25 cellular contexts compared by ENCODE assay signal in genomic region chr12:830111-830867, GRCh38.
A peak's percentile ranks its signal among the peaks of the same experiment; 100 is the strongest.
DNase-seq lines count a peak whose midpoint lies in the region; ATAC-seq and TF ChIP-seq lines count a peak whose summit lies in the region.
"Had no signal": no experiment of that assay in that cellular context is flagged by ENCODE, and none has a peak within 500 bp of the region (broad histone marks: within the 10 kb centered on the region; RNA-seq: fewer than 3 reads in every experiment).

No MANE protein-coding gene starts in this region.

- no peak overlapping the region for H3K27ac ChIP-seq in mammary epithelial cell (ENCODE audit: insufficient read depth, low read depth, low read length)
- no peak overlapping the region for H3K27ac ChIP-seq in testis
- H3K27ac ChIP-seq: GM23248, SJSA1 had no signal

- H3K27me3 ChIP-seq in Caco-2 (replicated peaks; ENCODE audit: control insufficient read depth, insufficient read depth, low read length) (no peaks in the 10 kb centered on the region), mammary epithelial cell (ENCODE audit: insufficient read depth, low read length) (no peaks in the 10 kb centered on the region), testis (no peaks in the 10 kb centered on the region)
- H3K27me3 ChIP-seq: BE2C, MG63, SJSA1 had no signal

- H3K9ac ChIP-seq in mammary epithelial cell (ENCODE audit: insufficient read depth, low read length): no peak overlapping the region
- H3K9ac ChIP-seq: GM23248 had no signal

- no peak for DNase-seq in activated CD8-positive, alpha-beta T cell treated with anti-CD3 and anti-CD28 coated beads for 36 hours
- no peak for DNase-seq in activated CD8-positive, alpha-beta T cell treated with anti-CD3 and anti-CD28 coated beads, Interleukin-2, amount 10 ng/mL, durations not matched to agents 7 days and 5 days
- no peak for DNase-seq in Caco-2
- DNase-seq in mammary epithelial cell: no peak
- DNase-seq in progenitor cell of endocrine pancreas (ENCODE audit: low spot score, unreplicated experiment): no peak
- DNase-seq in testis: no peak
- DNase-seq in AG08395 (ENCODE audit: low spot score): no peak
- DNase-seq: 8988T; BE2C; CD4-positive, alpha-beta T cell; COR-L47; DND-41; GM23248; H9; HFFc6; Karpas-422; MG63; NCI-H1417; NCI-H1694 treated with DMSO at 0.1 percent for 48 hours; NCI-H2081 treated with DMSO at 0.1 percent for 48 hours; NCI-H446; NCI-H526 treated with DMSO at 0.1 percent for 48 hours had no signal

- no peaks in the 10 kb centered on the region for H3K27me3 Mint-ChIP-seq in activated CD8-positive, alpha-beta T cell treated with anti-CD3 and anti-CD28 coated beads for 36 hours
- no peaks in the 10 kb centered on the region for H3K27me3 Mint-ChIP-seq in activated CD8-positive, alpha-beta T cell treated with anti-CD3 and anti-CD28 coated beads, Interleukin-2, amount 10 ng/mL, durations not matched to agents 7 days and 5 days (ENCODE audit: low read depth)
- H3K27me3 Mint-ChIP-seq in Caco-2 (ENCODE audit: insufficient read depth, unreplicated experiment) (no peaks in the 10 kb centered on the region), progenitor cell of endocrine pancreas (no peaks in the 10 kb centered on the region)
- H3K27me3 Mint-ChIP-seq: CD4-positive, alpha-beta T cell had no signal

- CTCF ChIA-PET in activated CD8-positive, alpha-beta T cell treated with anti-CD3 and anti-CD28 coated beads for 36 hours (lab: Charles Lee): interaction anchor here (6.6 kb wide), 1 partner anchor 14 kb away, joined by 32 read pairs; no protein-coding TSS in a partner anchor
- CTCF ChIA-PET in activated CD8-positive, alpha-beta T cell treated with anti-CD3 and anti-CD28 coated beads, Interleukin-2, amount 10 ng/mL, durations not matched to agents 7 days and 5 days (lab: Charles Lee): no interaction called here
- CTCF ChIA-PET in Caco-2 (lab: Charles Lee): no interaction called here
- CTCF ChIA-PET in mammary epithelial cell (lab: Charles Lee; ENCODE audit: low non-redundant PET): interaction anchor here (0.6 kb wide), 1 partner anchor 119 kb away, joined by 3 read pairs; no protein-coding TSS in a partner anchor

- no peak for ATAC-seq in activated CD8-positive, alpha-beta T cell treated with anti-CD3 and anti-CD28 coated beads for 36 hours
- no peak for ATAC-seq in activated CD8-positive, alpha-beta T cell treated with anti-CD3 and anti-CD28 coated beads, Interleukin-2, amount 10 ng/mL, durations not matched to agents 7 days and 5 days
- ATAC-seq: GM12878, Right ventricle myocardium inferior had no signal

- H3K4me3 Mint-ChIP-seq in activated CD8-positive, alpha-beta T cell treated with anti-CD3 and anti-CD28 coated beads for 36 hours: no peak overlapping the region
- no peak overlapping the region for H3K4me3 Mint-ChIP-seq in activated CD8-positive, alpha-beta T cell treated with anti-CD3 and anti-CD28 coated beads, Interleukin-2, amount 10 ng/mL, durations not matched to agents 7 days and 5 days
- H3K4me3 Mint-ChIP-seq in Caco-2 (ENCODE audit: unreplicated experiment) (no peak overlapping the region), progenitor cell of endocrine pancreas (ENCODE audit: low read depth) (no peak overlapping the region)
- H3K4me3 Mint-ChIP-seq: CD4-positive, alpha-beta T cell; H9; HFFc6 had no signal

- H2AFZ ChIP-seq in mammary epithelial cell (ENCODE audit: low read depth, low read length): no peak overlapping the region
- H2AFZ ChIP-seq: GM23248 had no signal

- H3K36me3 ChIP-seq in Caco-2 (ENCODE audit: control insufficient read depth, insufficient read depth, low read length) (peaks cover 3% of the 10 kb centered on the region; the same call in 1 of the 2 replicates), mammary epithelial cell (ENCODE audit: insufficient read depth, low read length) (peaks cover 24% of the 10 kb centered on the region), testis (ENCODE audit: low read depth, missing control alignments) (no peaks in the 10 kb centered on the region)

- H3K27ac Mint-ChIP-seq in activated CD8-positive, alpha-beta T cell treated with anti-CD3 and anti-CD28 coated beads for 36 hours: peak overlapping the region; percentile 20
- H3K27ac Mint-ChIP-seq in activated CD8-positive, alpha-beta T cell treated with anti-CD3 and anti-CD28 coated beads, Interleukin-2, amount 10 ng/mL, durations not matched to agents 7 days and 5 days: no peak overlapping the region
- H3K27ac Mint-ChIP-seq in Caco-2 (ENCODE audit: unreplicated experiment) (no peak overlapping the region), progenitor cell of endocrine pancreas (peak overlapping the region; percentile 19)
- H3K27ac Mint-ChIP-seq: CD4-positive, alpha-beta T cell; H9 had no signal

- no peaks in the 10 kb centered on the region for H3K9me3 Mint-ChIP-seq in activated CD8-positive, alpha-beta T cell treated with anti-CD3 and anti-CD28 coated beads for 36 hours
- H3K9me3 Mint-ChIP-seq in activated CD8-positive, alpha-beta T cell treated with anti-CD3 and anti-CD28 coated beads, Interleukin-2, amount 10 ng/mL, durations not matched to agents 7 days and 5 days (ENCODE audit: insufficient read depth): no peaks in the 10 kb centered on the region
- H3K9me3 Mint-ChIP-seq in Caco-2 (ENCODE audit: unreplicated experiment) (no peaks in the 10 kb centered on the region), progenitor cell of endocrine pancreas (ENCODE audit: low read depth) (no peaks in the 10 kb centered on the region)
- H3K9me3 Mint-ChIP-seq: CD4-positive, alpha-beta T cell; H9; HFFc6 had no signal

- peaks cover 32% of the 10 kb centered on the region for H3K36me3 Mint-ChIP-seq in activated CD8-positive, alpha-beta T cell treated with anti-CD3 and anti-CD28 coated beads for 36 hours (ENCODE audit: low read depth)
- peaks cover 60% of the 10 kb centered on the region for H3K36me3 Mint-ChIP-seq in activated CD8-positive, alpha-beta T cell treated with anti-CD3 and anti-CD28 coated beads, Interleukin-2, amount 10 ng/mL, durations not matched to agents 7 days and 5 days (ENCODE audit: low read depth)
- peaks cover 41% of the 10 kb centered on the region for H3K36me3 Mint-ChIP-seq in Caco-2 (ENCODE audit: insufficient read depth, unreplicated experiment)
- peaks cover 27% of the 10 kb centered on the region for H3K36me3 Mint-ChIP-seq in progenitor cell of endocrine pancreas (ENCODE audit: insufficient read depth)

- dilution Hi-C loops in mammary epithelial cell (cut with HindIII; ENCODE audit: low sequenced_read_pairs): no loop called here

- intact Hi-C loops in activated CD8-positive, alpha-beta T cell treated with anti-CD3 and anti-CD28 coated beads for 36 hours (cut with micrococcal nuclease): no loop called here
- intact Hi-C loops in Caco-2 (cut with micrococcal nuclease; ENCODE audit: unreplicated experiment): no loop called here
- intact Hi-C loops in mammary epithelial cell (cut with micrococcal nuclease): no loop called here
- intact Hi-C loops in testis (cut with DNase I; ENCODE audit: low total_unique reads): no loop called here

- no peaks in the 10 kb centered on the region for H3K4me1 ChIP-seq in Caco-2
- no peaks in the 10 kb centered on the region for H3K4me1 ChIP-seq in mammary epithelial cell (ENCODE audit: insufficient read depth, low read length)
- no peaks in the 10 kb centered on the region for H3K4me1 ChIP-seq in testis
- H3K4me1 ChIP-seq: BE2C, SJSA1 had no signal

- BruUV-seq in Caco-2 (replicated peaks; lab: Mats Ljungman, UMichigan): TSS peak; percentile 5
- BruUV-seq in mammary epithelial cell (replicated peaks; lab: Mats Ljungman, UMichigan): TSS peak; percentile 6

- H3K4me3 ChIP-seq in Caco-2 (ENCODE audit: low read depth, low read length): no peak overlapping the region
- H3K4me3 ChIP-seq in mammary epithelial cell (replicated peaks in 1 of 3; ENCODE audit: insufficient read depth in 1 of 3, low read depth in 2 of 3, low read length in 3 of 3): no peak overlapping the region
- no peak overlapping the region for H3K4me3 ChIP-seq in testis
- H3K4me3 ChIP-seq: GM12878, GM23248, MG63, SJSA1 had no signal

- no peak for TF ChIP-seq POLR2A in testis (IDR thresholded peaks at IDR 0.05)

- peaks cover 48% of the 10 kb centered on the region for H3K79me2 ChIP-seq in mammary epithelial cell (ENCODE audit: insufficient read depth, low read length)

- peaks cover 39% of the 10 kb centered on the region for H3K4me1 Mint-ChIP-seq in activated CD8-positive, alpha-beta T cell treated with anti-CD3 and anti-CD28 coated beads for 36 hours (ENCODE audit: low read depth)
- H3K4me1 Mint-ChIP-seq in activated CD8-positive, alpha-beta T cell treated with anti-CD3 and anti-CD28 coated beads, Interleukin-2, amount 10 ng/mL, durations not matched to agents 7 days and 5 days (ENCODE audit: low read depth): peaks cover 10% of the 10 kb centered on the region
- H3K4me1 Mint-ChIP-seq in Caco-2 (ENCODE audit: low read depth, unreplicated experiment) (peaks cover 10% of the 10 kb centered on the region), progenitor cell of endocrine pancreas (ENCODE audit: low read depth) (no peaks in the 10 kb centered on the region)
- H3K4me1 Mint-ChIP-seq: H9 had no signal

- no peak overlapping the region for H3K4me2 ChIP-seq in mammary epithelial cell (ENCODE audit: insufficient read depth, low read depth, low read length)

- POLR2A ChIA-PET in activated CD8-positive, alpha-beta T cell treated with anti-CD3 and anti-CD28 coated beads for 36 hours (lab: Charles Lee): no interaction called here
- POLR2A ChIA-PET in activated CD8-positive, alpha-beta T cell treated with anti-CD3 and anti-CD28 coated beads, Interleukin-2, amount 10 ng/mL, durations not matched to agents 7 days and 5 days (lab: Charles Lee): no interaction called here
- POLR2A ChIA-PET in Caco-2 (lab: Charles Lee): no interaction called here

- in situ Hi-C loops in mammary epithelial cell (cut with MboI; ENCODE audit: low sequenced_read_pairs in 2 of 2): no loop called here

- H3K9me3 ChIP-seq in Caco-2 (no peaks in the 10 kb centered on the region), mammary epithelial cell (replicated peaks; ENCODE audit: insufficient read depth, low read length) (no peaks in the 10 kb centered on the region), testis (no peaks in the 10 kb centered on the region)
- H3K9me3 ChIP-seq: BE2C, MG63, SJSA1 had no signal

- no peaks in the 10 kb centered on the region for H4K20me1 ChIP-seq in mammary epithelial cell (ENCODE audit: insufficient read depth, low read length)

- TF ChIP-seq CTCF in activated CD8-positive, alpha-beta T cell treated with anti-CD3 and anti-CD28 coated beads for 36 hours (IDR thresholded peaks at IDR 0.05): no peak
- TF ChIP-seq CTCF in Caco-2 (IDR thresholded peaks at IDR 0.05; ENCODE audit: insufficient read depth in 1 of 2, low read depth in 1 of 2, low read length in 1 of 2, severe bottlenecking in 1 of 2, unreplicated experiment in 1 of 2) (no peak), mammary epithelial cell (conservative IDR thresholded peaks at IDR 0.05 in 1 of 2, IDR thresholded peaks at IDR 0.05 in 1 of 2; ENCODE audit: extremely low read depth in 1 of 2, insufficient read depth in 1 of 2, low read depth in 1 of 2, low read length in 2 of 2) (no peak), progenitor cell of endocrine pancreas (IDR thresholded peaks at IDR 0.05; ENCODE audit: unreplicated experiment) (no peak), testis (IDR thresholded peaks at IDR 0.05) (no peak)

- 100% methylated on average over 3 of the region's 4 CpGs for WGBS in mammary epithelial cell (ENCODE audit: low coverage, missing lambda C conversion rate)
- 95 to 98% methylated on average over 4 of the region's 4 CpGs for WGBS in testis, 2 donors

Comparison
In these comparisons a context has a peak if more than half of its experiments do, and no peak if none do; other contexts are left out.
1. H3K27ac Mint-ChIP-seq: peak in activated CD8-positive, alpha-beta T cell treated with anti-CD3 and anti-CD28 coated beads for 36 hours (single experiment) and progenitor cell of endocrine pancreas (single experiment); none in activated CD8-positive, alpha-beta T cell treated with anti-CD3 and anti-CD28 coated beads, Interleukin-2, amount 10 ng/mL, durations not matched to agents 7 days and 5 days (single experiment) and Caco-2 (single experiment).
2. CTCF ChIA-PET loops: an anchor here in activated CD8-positive, alpha-beta T cell treated with anti-CD3 and anti-CD28 coated beads for 36 hours (6.6 kb wide) and mammary epithelial cell (0.6 kb wide); none called in activated CD8-positive, alpha-beta T cell treated with anti-CD3 and anti-CD28 coated beads, Interleukin-2, amount 10 ng/mL, durations not matched to agents 7 days and 5 days and Caco-2.